In the genomic region with DNA sequence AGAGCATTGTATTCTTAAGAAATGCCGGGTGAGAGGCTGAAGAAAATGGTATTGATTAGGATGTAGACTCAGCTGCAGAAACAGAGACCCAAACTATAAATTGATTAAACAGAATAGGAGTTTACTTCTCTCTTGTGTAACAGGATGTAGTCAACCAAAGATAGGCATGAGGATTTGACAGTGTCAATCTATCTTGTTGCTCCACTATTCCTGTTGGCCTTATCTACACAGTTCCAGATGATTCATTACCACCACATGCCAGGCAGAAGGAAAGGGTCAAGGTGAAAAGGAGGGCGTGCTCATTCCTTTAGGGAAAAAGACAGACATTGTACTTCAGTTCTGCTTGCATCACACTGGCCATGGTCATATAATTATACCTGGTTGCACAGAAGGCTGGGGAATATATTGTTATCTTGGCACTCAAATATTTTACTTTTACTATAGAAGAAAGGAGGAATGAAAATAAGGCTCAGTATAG, we compare ENCODE assay signal across 1 cellular context.
TF ChIP-seq lines count a peak whose summit lies in the region.

No MANE protein-coding gene starts in this region.

TF ChIP-seq in K562, 482 proteins besides CTCF, POLR2A, EP300 and RAD21 (continued from another document and continues in another):
- TF ChIP-seq SREBF2 (CRISPR knock-in tag; IDR thresholded peaks at IDR 0.05) (no peak), GABPB1 (CRISPR knock-in tag; IDR thresholded peaks at IDR 0.05) (no peak), MED1 (CRISPR knock-in tag; IDR thresholded peaks at IDR 0.05; ENCODE audit: borderline replicate concordance) (no peak), ZSCAN29 (IDR thresholded peaks at IDR 0.05) (no peak), ETS1 (conservative IDR thresholded peaks at IDR 0.05; ENCODE audit: control insufficient read depth, low read depth, low read length) (no peak), ZNF133 (CRISPR knock-in tag; IDR thresholded peaks at IDR 0.05) (no peak), ELK3 (CRISPR knock-in tag; IDR thresholded peaks at IDR 0.05) (no peak; the same call in 1 of the 2 replicates), AFF1 (IDR thresholded peaks at IDR 0.05; ENCODE audit: low read depth in 1 of 2, partially characterized antibody in 2 of 2) (peak; percentile 75 to 94), ZFP36 (IDR thresholded peaks at IDR 0.05; ENCODE audit: low read depth, low read length, partially characterized antibody) (no peak), THRAP3 (IDR thresholded peaks at IDR 0.05; ENCODE audit: borderline replicate concordance) (no peak), BMI1 (IDR thresholded peaks at IDR 0.05; ENCODE audit: low read length) (no peak), ATF1 (CRISPR knock-in tag; IDR thresholded peaks at IDR 0.05) (no peak), ATF1 (tag; IDR thresholded peaks at IDR 0.05) (peak; percentile 62), BRCA1 (IDR thresholded peaks at IDR 0.05) (no peak), BRCA1 (CRISPR knock-in tag; IDR thresholded peaks at IDR 0.05) (no peak), HMG20A (CRISPR knock-in tag; conservative IDR thresholded peaks at IDR 0.05) (peak; percentile 75; the same call in 1 of the 2 replicates), ZNF184 (CRISPR knock-in tag; IDR thresholded peaks at IDR 0.05) (no peak), SRSF3 (IDR thresholded peaks at IDR 0.05; ENCODE audit: insufficient read depth, low read length) (no peak), ZNF583 (CRISPR knock-in tag; IDR thresholded peaks at IDR 0.05) (peak; percentile 81; the same call in 1 of the 2 replicates), SNIP1 (IDR thresholded peaks at IDR 0.05; ENCODE audit: low read depth) (no peak), NFXL1 (CRISPR knock-in tag; IDR thresholded peaks at IDR 0.05) (0 out of 2 replicates have a peak, but pooled peaks have one; percentile 17), CGGBP1 (CRISPR knock-in tag; IDR thresholded peaks at IDR 0.05) (no peak), FOXO4 (CRISPR knock-in tag; IDR thresholded peaks at IDR 0.05) (no peak), DEAF1 (CRISPR knock-in tag; IDR thresholded peaks at IDR 0.05) (peak; percentile 53; the same call in 1 of the 2 replicates), RBM34 (IDR thresholded peaks at IDR 0.05; ENCODE audit: borderline replicate concordance, insufficient read depth, low read length) (no peak), ZNF311 (CRISPR knock-in tag; IDR thresholded peaks at IDR 0.05) (peak; percentile 56; the same call in 1 of the 2 replicates), COPS2 (conservative IDR thresholded peaks at IDR 0.05) (no peak), ZNF512 (tag; IDR thresholded peaks at IDR 0.05) (no peak), SMC3 (conservative IDR thresholded peaks at IDR 0.05; ENCODE audit: insufficient read depth, low read depth, low read length) (no peak), SIN3B (IDR thresholded peaks at IDR 0.05; ENCODE audit: low read depth) (no peak), POLR3G (IDR thresholded peaks at IDR 0.05; ENCODE audit: extremely low read depth, insufficient read length, insufficient replicate concordance) (no peak), JUN (IDR thresholded peaks at IDR 0.05; ENCODE audit: borderline replicate concordance, low read depth, low read length) (peak; percentile 92), JUN (CRISPR knock-in tag; IDR thresholded peaks at IDR 0.05; ENCODE audit: borderline replicate concordance) (no peak), ZNF24 (IDR thresholded peaks at IDR 0.05) (peak; percentile 84), TARDBP (IDR thresholded peaks at IDR 0.05) (peak; percentile 95), SIRT6 (IDR thresholded peaks at IDR 0.05; ENCODE audit: low read depth, low read length) (no peak), TAF9B (IDR thresholded peaks at IDR 0.05; ENCODE audit: partially characterized antibody) (peak; percentile 90), ZNF431 (CRISPR knock-in tag; IDR thresholded peaks at IDR 0.05) (no peak), ZNF695 (CRISPR knock-in tag; IDR thresholded peaks at IDR 0.05) (no peak), NBN (IDR thresholded peaks at IDR 0.05; ENCODE audit: low read depth) (peak; percentile 95), RBM25 (IDR thresholded peaks at IDR 0.05; ENCODE audit: low read depth, low read length, severe bottlenecking) (no peak), SRSF1 (IDR thresholded peaks at IDR 0.05; ENCODE audit: low read depth, low read length) (no peak), ZNF23 (CRISPR knock-in tag; IDR thresholded peaks at IDR 0.05) (no peak), ZNF232 (CRISPR knock-in tag; IDR thresholded peaks at IDR 0.05) (no peak), HNRNPH1 (optimal IDR thresholded peaks at IDR 0.05; ENCODE audit: low read depth, low read length) (no peak), ZNF217 (CRISPR knock-in tag; IDR thresholded peaks at IDR 0.05) (no peak), MEIS2 (IDR thresholded peaks at IDR 0.05; ENCODE audit: partially characterized antibody) (peak; percentile 100), POLR2AphosphoS2 (IDR thresholded peaks at IDR 0.05; ENCODE audit: low read length) (no peak), RCOR1 (IDR thresholded peaks at IDR 0.05; ENCODE audit: borderline replicate concordance in 1 of 2, low read depth in 2 of 2, low read length in 2 of 2) (peak; percentile 66 to 97; a peak in 3 of 4 replicates), TRIM28 (IDR thresholded peaks at IDR 0.05) (peak; percentile 67; the same call in 1 of the 2 replicates)
- TF ChIP-seq, protein P1, sequence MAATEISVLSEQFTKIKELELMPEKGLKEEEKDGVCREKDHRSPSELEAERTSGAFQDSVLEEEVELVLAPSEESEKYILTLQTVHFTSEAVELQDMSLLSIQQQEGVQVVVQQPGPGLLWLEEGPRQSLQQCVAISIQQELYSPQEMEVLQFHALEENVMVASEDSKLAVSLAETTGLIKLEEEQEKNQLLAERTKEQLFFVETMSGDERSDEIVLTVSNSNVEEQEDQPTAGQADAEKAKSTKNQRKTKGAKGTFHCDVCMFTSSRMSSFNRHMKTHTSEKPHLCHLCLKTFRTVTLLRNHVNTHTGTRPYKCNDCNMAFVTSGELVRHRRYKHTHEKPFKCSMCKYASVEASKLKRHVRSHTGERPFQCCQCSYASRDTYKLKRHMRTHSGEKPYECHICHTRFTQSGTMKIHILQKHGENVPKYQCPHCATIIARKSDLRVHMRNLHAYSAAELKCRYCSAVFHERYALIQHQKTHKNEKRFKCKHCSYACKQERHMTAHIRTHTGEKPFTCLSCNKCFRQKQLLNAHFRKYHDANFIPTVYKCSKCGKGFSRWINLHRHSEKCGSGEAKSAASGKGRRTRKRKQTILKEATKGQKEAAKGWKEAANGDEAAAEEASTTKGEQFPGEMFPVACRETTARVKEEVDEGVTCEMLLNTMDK (IDR thresholded peaks at IDR 0.05; ENCODE audit: borderline replicate concordance, insufficient read depth, low read depth, low read length, poor library complexity, severe bottlenecking): no peak
- TF ChIP-seq, protein P2, sequence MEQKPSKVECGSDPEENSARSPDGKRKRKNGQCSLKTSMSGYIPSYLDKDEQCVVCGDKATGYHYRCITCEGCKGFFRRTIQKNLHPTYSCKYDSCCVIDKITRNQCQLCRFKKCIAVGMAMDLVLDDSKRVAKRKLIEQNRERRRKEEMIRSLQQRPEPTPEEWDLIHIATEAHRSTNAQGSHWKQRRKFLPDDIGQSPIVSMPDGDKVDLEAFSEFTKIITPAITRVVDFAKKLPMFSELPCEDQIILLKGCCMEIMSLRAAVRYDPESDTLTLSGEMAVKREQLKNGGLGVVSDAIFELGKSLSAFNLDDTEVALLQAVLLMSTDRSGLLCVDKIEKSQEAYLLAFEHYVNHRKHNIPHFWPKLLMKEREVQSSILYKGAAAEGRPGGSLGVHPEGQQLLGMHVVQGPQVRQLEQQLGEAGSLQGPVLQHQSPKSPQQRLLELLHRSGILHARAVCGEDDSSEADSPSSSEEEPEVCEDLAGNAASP (IDR thresholded peaks at IDR 0.05): no peak
- TF ChIP-seq, protein P3, sequence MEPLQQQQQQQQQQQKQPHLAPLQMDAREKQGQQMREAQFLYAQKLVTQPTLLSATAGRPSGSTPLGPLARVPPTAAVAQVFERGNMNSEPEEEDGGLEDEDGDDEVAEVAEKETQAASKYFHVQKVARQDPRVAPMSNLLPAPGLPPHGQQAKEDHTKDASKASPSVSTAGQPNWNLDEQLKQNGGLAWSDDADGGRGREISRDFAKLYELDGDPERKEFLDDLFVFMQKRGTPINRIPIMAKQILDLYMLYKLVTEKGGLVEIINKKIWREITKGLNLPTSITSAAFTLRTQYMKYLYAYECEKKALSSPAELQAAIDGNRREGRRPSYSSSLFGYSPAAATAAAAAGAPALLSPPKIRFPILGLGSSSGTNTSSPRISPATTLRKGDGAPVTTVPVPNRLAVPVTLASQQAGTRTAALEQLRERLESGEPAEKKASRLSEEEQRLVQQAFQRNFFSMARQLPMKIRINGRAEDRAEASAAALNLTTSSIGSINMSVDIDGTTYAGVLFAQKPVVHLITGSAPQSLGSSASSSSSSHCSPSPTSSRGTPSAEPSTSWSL (CRISPR knock-in tag; IDR thresholded peaks at IDR 0.05; ENCODE audit: borderline replicate concordance): no peak
